ENCODE assay signal across 1 cellular context in the genomic region with DNA sequence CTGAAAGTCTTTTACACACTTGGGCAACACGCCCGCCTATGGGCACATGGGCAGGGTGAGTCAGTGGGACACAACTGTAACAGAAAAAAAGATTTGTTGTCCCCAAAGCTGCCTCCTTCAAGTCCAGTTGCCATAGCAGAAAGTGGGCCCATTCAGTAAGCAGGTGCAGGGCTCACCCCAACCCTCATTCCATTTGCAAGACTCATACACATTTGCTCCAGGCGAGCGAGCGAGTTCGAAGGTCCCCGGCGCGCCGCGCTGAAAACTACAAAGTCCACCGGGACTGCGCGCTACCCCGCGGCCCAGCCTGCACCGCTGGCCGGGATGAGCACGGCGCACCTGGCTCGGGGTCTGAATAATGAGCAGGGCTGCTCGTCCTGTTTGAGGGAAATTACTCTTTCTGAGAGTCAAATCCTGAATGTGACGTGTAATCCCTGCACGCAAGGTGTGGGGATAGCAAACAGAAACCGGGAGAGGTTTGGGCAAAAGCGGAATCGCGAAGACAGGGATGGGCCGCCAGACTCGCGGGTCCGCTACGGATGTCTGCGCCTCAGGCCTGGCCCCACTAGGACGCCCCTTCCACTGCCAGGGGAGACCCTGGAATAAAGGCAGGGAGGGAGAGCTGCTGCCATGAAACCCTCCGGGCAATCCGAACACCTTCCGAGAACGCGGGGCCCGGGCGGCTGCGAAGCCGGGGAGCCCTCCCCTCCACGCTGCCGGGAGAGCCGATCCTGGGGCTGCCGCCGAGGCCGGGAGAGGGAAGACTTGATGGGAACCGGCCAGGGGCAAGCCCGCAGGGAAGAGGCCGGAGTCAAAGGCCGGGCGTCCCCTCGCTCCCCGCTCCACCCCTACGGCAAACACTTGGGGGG.
A peak's percentile ranks its signal among the peaks of the same experiment; 100 is the strongest.
TF ChIP-seq lines count a peak whose summit lies in the region.

No MANE protein-coding gene starts in this region.

TF ChIP-seq in HepG2, 621 proteins besides CTCF, POLR2A, EP300 and RAD21 (continued from another document and continues in another):
- TF ChIP-seq, protein P1, sequence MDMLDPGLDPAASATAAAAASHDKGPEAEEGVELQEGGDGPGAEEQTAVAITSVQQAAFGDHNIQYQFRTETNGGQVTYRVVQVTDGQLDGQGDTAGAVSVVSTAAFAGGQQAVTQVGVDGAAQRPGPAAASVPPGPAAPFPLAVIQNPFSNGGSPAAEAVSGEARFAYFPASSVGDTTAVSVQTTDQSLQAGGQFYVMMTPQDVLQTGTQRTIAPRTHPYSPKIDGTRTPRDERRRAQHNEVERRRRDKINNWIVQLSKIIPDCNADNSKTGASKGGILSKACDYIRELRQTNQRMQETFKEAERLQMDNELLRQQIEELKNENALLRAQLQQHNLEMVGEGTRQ (IDR thresholded peaks at IDR 0.05; ENCODE audit: low read depth, low read length): no peak
- TF ChIP-seq, protein P1 (CRISPR knock-in tag; IDR thresholded peaks at IDR 0.05; ENCODE audit: borderline replicate concordance): no peak
- 0 out of 2 replicates have a peak, but pooled peaks have one; percentile 57 for TF ChIP-seq ZC3H13 (CRISPR knock-in tag; IDR thresholded peaks at IDR 0.05)
- TF ChIP-seq ZNF746 (CRISPR knock-in tag; IDR thresholded peaks at IDR 0.05): no peak
- TF ChIP-seq, protein P2, sequence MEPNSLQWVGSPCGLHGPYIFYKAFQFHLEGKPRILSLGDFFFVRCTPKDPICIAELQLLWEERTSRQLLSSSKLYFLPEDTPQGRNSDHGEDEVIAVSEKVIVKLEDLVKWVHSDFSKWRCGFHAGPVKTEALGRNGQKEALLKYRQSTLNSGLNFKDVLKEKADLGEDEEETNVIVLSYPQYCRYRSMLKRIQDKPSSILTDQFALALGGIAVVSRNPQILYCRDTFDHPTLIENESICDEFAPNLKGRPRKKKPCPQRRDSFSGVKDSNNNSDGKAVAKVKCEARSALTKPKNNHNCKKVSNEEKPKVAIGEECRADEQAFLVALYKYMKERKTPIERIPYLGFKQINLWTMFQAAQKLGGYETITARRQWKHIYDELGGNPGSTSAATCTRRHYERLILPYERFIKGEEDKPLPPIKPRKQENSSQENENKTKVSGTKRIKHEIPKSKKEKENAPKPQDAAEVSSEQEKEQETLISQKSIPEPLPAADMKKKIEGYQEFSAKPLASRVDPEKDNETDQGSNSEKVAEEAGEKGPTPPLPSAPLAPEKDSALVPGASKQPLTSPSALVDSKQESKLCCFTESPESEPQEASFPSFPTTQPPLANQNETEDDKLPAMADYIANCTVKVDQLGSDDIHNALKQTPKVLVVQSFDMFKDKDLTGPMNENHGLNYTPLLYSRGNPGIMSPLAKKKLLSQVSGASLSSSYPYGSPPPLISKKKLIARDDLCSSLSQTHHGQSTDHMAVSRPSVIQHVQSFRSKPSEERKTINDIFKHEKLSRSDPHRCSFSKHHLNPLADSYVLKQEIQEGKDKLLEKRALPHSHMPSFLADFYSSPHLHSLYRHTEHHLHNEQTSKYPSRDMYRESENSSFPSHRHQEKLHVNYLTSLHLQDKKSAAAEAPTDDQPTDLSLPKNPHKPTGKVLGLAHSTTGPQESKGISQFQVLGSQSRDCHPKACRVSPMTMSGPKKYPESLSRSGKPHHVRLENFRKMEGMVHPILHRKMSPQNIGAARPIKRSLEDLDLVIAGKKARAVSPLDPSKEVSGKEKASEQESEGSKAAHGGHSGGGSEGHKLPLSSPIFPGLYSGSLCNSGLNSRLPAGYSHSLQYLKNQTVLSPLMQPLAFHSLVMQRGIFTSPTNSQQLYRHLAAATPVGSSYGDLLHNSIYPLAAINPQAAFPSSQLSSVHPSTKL (CRISPR knock-in tag; IDR thresholded peaks at IDR 0.05): peak; percentile 60
- TF ChIP-seq ZNF350 (CRISPR knock-in tag; IDR thresholded peaks at IDR 0.05; ENCODE audit: borderline replicate concordance, low read depth): 0 out of 2 replicates have a peak, but pooled peaks have one; percentile 29
- no peak for TF ChIP-seq NFYC (CRISPR knock-in tag; IDR thresholded peaks at IDR 0.05)
- TF ChIP-seq ZNF460 (CRISPR knock-in tag; IDR thresholded peaks at IDR 0.05; ENCODE audit: borderline replicate concordance): no peak
- TF ChIP-seq, protein P3, sequence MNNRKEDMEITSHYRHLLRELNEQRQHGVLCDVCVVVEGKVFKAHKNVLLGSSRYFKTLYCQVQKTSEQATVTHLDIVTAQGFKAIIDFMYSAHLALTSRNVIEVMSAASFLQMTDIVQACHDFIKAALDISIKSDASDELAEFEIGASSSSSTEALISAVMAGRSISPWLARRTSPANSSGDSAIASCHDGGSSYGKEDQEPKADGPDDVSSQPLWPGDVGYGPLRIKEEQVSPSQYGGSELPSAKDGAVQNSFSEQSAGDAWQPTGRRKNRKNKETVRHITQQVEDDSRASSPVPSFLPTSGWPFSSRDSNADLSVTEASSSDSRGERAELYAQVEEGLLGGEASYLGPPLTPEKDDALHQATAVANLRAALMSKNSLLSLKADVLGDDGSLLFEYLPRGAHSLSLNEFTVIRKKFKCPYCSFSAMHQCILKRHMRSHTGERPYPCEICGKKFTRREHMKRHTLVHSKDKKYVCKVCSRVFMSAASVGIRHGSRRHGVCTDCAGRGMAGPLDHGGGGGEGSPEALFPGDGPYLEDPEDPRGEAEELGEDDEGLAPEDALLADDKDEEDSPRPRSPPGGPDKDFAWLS (CRISPR knock-in tag; IDR thresholded peaks at IDR 0.05; ENCODE audit: borderline replicate concordance): no peak
- no peak for TF ChIP-seq BRCA1 (CRISPR knock-in tag; IDR thresholded peaks at IDR 0.05)
- TF ChIP-seq JARID2 (CRISPR knock-in tag; IDR thresholded peaks at IDR 0.05; ENCODE audit: insufficient replicate concordance): no peak
- TF ChIP-seq, protein P4, sequence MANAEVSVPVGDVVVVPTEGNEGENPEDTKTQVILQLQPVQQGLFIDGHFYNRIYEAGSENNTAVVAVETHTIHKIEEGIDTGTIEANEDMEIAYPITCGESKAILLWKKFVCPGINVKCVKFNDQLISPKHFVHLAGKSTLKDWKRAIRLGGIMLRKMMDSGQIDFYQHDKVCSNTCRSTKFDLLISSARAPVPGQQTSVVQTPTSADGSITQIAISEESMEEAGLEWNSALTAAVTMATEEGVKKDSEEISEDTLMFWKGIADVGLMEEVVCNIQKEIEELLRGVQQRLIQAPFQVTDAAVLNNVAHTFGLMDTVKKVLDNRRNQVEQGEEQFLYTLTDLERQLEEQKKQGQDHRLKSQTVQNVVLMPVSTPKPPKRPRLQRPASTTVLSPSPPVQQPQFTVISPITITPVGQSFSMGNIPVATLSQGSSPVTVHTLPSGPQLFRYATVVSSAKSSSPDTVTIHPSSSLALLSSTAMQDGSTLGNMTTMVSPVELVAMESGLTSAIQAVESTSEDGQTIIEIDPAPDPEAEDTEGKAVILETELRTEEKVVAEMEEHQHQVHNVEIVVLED (CRISPR knock-in tag; IDR thresholded peaks at IDR 0.05; ENCODE audit: borderline replicate concordance): peak; percentile 50
- TF ChIP-seq FOXK2 (IDR thresholded peaks at IDR 0.05): no peak
- no peak for TF ChIP-seq CBX2 (IDR thresholded peaks at IDR 0.05; ENCODE audit: low read depth, low read length)
- TF ChIP-seq CBX2 (CRISPR knock-in tag; IDR thresholded peaks at IDR 0.05; ENCODE audit: low read depth): no peak
- TF ChIP-seq, protein P5, sequence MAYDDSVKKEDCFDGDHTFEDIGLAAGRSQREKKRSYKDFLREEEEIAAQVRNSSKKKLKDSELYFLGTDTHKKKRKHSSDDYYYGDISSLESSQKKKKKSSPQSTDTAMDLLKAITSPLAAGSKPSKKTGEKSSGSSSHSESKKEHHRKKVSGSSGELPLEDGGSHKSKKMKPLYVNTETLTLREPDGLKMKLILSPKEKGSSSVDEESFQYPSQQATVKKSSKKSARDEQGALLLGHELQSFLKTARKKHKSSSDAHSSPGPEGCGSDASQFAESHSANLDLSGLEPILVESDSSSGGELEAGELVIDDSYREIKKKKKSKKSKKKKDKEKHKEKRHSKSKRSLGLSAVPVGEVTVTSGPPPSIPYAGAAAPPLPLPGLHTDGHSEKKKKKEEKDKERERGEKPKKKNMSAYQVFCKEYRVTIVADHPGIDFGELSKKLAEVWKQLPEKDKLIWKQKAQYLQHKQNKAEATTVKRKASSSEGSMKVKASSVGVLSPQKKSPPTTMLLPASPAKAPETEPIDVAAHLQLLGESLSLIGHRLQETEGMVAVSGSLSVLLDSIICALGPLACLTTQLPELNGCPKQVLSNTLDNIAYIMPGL (CRISPR knock-in tag; IDR thresholded peaks at IDR 0.05; ENCODE audit: borderline replicate concordance in 1 of 2, low read depth in 1 of 2): peak in 1 of 2 experiments; percentile 61; a peak in 2 of 4 replicates
- no peak for TF ChIP-seq U2AF1 (optimal IDR thresholded peaks at IDR 0.05; ENCODE audit: low read depth, low read length)
- TF ChIP-seq, protein P6, sequence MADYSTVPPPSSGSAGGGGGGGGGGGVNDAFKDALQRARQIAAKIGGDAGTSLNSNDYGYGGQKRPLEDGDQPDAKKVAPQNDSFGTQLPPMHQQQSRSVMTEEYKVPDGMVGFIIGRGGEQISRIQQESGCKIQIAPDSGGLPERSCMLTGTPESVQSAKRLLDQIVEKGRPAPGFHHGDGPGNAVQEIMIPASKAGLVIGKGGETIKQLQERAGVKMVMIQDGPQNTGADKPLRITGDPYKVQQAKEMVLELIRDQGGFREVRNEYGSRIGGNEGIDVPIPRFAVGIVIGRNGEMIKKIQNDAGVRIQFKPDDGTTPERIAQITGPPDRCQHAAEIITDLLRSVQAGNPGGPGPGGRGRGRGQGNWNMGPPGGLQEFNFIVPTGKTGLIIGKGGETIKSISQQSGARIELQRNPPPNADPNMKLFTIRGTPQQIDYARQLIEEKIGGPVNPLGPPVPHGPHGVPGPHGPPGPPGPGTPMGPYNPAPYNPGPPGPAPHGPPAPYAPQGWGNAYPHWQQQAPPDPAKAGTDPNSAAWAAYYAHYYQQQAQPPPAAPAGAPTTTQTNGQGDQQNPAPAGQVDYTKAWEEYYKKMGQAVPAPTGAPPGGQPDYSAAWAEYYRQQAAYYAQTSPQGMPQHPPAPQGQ (CRISPR knock-in tag; IDR thresholded peaks at IDR 0.05; ENCODE audit: borderline replicate concordance): no peak
- TF ChIP-seq, protein P7, sequence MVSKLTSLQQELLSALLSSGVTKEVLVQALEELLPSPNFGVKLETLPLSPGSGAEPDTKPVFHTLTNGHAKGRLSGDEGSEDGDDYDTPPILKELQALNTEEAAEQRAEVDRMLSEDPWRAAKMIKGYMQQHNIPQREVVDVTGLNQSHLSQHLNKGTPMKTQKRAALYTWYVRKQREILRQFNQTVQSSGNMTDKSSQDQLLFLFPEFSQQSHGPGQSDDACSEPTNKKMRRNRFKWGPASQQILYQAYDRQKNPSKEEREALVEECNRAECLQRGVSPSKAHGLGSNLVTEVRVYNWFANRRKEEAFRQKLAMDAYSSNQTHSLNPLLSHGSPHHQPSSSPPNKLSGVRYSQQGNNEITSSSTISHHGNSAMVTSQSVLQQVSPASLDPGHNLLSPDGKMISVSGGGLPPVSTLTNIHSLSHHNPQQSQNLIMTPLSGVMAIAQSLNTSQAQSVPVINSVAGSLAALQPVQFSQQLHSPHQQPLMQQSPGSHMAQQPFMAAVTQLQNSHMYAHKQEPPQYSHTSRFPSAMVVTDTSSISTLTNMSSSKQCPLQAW (CRISPR knock-in tag; IDR thresholded peaks at IDR 0.05): peak; percentile 58; the same call in 1 of the 2 replicates
- no peak for TF ChIP-seq ZNF160 (CRISPR knock-in tag; IDR thresholded peaks at IDR 0.05)
- TF ChIP-seq ZNF232 (CRISPR knock-in tag; IDR thresholded peaks at IDR 0.05; ENCODE audit: borderline replicate concordance): peak; percentile 40; the same call in 1 of the 2 replicates
- TF ChIP-seq ZNF598 (CRISPR knock-in tag; IDR thresholded peaks at IDR 0.05; ENCODE audit: borderline replicate concordance): no peak; the same call in 1 of the 2 replicates
- no peak for TF ChIP-seq TAF15 (IDR thresholded peaks at IDR 0.05; ENCODE audit: low read depth, low read length, poor library complexity, severe bottlenecking)
- no peak for TF ChIP-seq IRX3 (CRISPR knock-in tag; IDR thresholded peaks at IDR 0.05; ENCODE audit: borderline replicate concordance, low read depth)
- no peak; the same call in 1 of the 2 replicates for TF ChIP-seq ZBTB38 (CRISPR knock-in tag; IDR thresholded peaks at IDR 0.05)
- TF ChIP-seq NR2F2 (IDR thresholded peaks at IDR 0.05; ENCODE audit: borderline replicate concordance, low read depth): no peak
- TF ChIP-seq, protein P8, sequence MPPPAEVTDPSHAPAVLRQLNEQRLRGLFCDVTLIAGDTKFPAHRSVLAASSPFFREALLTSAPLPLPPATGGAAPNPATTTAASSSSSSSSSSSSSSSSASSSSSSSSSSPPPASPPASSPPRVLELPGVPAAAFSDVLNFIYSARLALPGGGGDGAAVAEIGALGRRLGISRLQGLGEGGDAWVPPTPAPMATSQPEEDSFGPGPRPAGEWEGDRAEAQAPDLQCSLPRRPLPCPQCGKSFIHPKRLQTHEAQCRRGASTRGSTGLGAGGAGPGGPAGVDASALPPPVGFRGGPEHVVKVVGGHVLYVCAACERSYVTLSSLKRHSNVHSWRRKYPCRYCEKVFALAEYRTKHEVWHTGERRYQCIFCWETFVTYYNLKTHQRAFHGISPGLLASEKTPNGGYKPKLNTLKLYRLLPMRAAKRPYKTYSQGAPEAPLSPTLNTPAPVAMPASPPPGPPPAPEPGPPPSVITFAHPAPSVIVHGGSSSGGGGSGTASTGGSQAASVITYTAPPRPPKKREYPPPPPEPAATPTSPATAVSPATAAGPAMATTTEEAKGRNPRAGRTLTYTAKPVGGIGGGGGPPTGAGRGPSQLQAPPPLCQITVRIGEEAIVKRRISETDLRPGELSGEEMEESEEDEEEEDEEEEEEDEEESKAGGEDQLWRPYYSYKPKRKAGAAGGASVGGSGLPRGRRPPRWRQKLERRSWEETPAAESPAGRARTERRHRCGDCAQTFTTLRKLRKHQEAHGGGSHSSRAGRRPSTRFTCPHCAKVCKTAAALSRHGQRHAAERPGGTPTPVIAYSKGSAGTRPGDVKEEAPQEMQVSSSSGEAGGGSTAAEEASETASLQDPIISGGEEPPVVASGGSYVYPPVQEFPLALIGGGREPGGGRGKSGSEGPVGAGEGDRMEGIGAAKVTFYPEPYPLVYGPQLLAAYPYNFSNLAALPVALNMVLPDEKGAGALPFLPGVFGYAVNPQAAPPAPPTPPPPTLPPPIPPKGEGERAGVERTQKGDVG (CRISPR knock-in tag; IDR thresholded peaks at IDR 0.05; ENCODE audit: borderline replicate concordance): 0 out of 2 replicates have a peak, but pooled peaks have one; percentile 44
- TF ChIP-seq, protein P9, sequence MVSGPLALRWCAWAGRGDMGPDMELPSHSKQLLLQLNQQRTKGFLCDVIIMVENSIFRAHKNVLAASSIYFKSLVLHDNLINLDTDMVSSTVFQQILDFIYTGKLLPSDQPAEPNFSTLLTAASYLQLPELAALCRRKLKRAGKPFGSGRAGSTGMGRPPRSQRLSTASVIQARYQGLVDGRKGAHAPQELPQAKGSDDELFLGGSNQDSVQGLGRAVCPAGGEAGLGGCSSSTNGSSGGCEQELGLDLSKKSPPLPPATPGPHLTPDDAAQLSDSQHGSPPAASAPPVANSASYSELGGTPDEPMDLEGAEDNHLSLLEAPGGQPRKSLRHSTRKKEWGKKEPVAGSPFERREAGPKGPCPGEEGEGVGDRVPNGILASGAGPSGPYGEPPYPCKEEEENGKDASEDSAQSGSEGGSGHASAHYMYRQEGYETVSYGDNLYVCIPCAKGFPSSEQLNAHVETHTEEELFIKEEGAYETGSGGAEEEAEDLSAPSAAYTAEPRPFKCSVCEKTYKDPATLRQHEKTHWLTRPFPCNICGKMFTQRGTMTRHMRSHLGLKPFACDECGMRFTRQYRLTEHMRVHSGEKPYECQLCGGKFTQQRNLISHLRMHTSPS (CRISPR knock-in tag; IDR thresholded peaks at IDR 0.05; ENCODE audit: low read depth): peak; percentile 17; the same call in 1 of the 2 replicates
- no peak for TF ChIP-seq PAWR (CRISPR knock-in tag; IDR thresholded peaks at IDR 0.05; ENCODE audit: borderline replicate concordance)
- no peak for TF ChIP-seq MATR3 (CRISPR knock-in tag; IDR thresholded peaks at IDR 0.05)
